In genomic region chr12:131115766-131116165, GRCh38 we compare ENCODE assay signal across 1 cellular context.
TF ChIP-seq lines count a peak whose summit lies in the region.

No MANE protein-coding gene starts in this region.

TF ChIP-seq in HepG2, 621 proteins besides CTCF, POLR2A, EP300 and RAD21 (continued from another document):
- TF ChIP-seq ZBTB14 (CRISPR knock-in tag; IDR thresholded peaks at IDR 0.05) (no peak), ZNF720 (CRISPR knock-in tag; IDR thresholded peaks at IDR 0.05) (no peak), TOE1 (CRISPR knock-in tag; IDR thresholded peaks at IDR 0.05) (no peak)
- TF ChIP-seq, protein P1, sequence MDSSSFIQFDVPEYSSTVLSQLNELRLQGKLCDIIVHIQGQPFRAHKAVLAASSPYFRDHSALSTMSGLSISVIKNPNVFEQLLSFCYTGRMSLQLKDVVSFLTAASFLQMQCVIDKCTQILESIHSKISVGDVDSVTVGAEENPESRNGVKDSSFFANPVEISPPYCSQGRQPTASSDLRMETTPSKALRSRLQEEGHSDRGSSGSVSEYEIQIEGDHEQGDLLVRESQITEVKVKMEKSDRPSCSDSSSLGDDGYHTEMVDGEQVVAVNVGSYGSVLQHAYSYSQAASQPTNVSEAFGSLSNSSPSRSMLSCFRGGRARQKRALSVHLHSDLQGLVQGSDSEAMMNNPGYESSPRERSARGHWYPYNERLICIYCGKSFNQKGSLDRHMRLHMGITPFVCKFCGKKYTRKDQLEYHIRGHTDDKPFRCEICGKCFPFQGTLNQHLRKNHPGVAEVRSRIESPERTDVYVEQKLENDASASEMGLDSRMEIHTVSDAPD (CRISPR knock-in tag; IDR thresholded peaks at IDR 0.05): no peak
- TF ChIP-seq, protein P2, sequence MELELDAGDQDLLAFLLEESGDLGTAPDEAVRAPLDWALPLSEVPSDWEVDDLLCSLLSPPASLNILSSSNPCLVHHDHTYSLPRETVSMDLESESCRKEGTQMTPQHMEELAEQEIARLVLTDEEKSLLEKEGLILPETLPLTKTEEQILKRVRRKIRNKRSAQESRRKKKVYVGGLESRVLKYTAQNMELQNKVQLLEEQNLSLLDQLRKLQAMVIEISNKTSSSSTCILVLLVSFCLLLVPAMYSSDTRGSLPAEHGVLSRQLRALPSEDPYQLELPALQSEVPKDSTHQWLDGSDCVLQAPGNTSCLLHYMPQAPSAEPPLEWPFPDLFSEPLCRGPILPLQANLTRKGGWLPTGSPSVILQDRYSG (CRISPR knock-in tag; IDR thresholded peaks at IDR 0.05): no peak
